ENCODE assay signal across 25 cellular contexts in the genomic region with DNA sequence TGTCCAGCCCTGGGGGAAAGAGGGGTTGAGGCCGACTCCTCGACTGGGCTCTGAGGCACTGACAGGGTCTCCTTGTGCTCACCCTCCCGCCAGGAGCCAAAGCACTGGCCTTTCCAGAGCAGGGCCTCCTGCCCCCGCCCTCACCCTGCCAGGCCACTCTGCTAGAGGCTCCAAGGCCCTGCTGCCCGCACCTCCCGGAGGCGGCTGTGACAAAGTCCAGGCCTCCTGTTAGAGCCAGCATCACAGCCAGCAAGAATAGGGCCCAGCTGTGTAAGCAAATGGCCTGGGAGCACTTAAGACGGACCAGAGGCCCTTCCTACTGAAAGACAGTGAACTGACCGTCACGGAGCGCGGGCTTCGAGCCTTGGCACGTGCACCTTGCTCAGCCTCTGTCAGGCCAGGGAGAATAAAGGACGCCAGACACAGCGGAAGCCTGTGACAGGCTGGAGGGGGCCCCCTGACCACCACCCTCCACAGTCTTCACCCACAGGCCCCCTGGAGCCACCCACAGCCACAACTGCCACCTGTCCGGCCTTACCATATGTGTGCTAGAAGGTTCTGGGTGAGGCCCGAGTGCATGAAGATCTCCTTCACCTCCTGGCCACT. TPM values are rescaled to one million over a fixed set of nuclear protein-coding genes. Genes with fewer than 3 reads are reported as not detected.
A peak's percentile ranks its signal among the peaks of the same experiment; 100 is the strongest.
DNase-seq lines count a peak whose midpoint lies in the region; ATAC-seq and TF ChIP-seq lines count a peak whose summit lies in the region.
"Had no signal": no experiment of that assay in that cellular context is flagged by ENCODE, and none has a peak within 500 bp of the region (broad histone marks: within the 10 kb centered on the region; RNA-seq: fewer than 3 reads in every experiment).

No MANE protein-coding gene starts in this region.

- H3K27me3 ChIP-seq in HUES6 (ENCODE audit: control insufficient read depth, insufficient read depth, low read length) (no peaks in the 10 kb centered on the region), psoas muscle (ENCODE audit: insufficient read depth in 3 of 3, low read length in 2 of 3) (no peaks in the 10 kb centered on the region)
- no peaks in the 10 kb centered on the region for H3K27me3 ChIP-seq in CD8-positive, alpha-beta memory T cell (ENCODE audit: insufficient read depth, low read length, poor library complexity, severe bottlenecking)
- H3K27me3 ChIP-seq: ascending aorta, dorsolateral prefrontal cortex, ovary, testis had no signal

- peaks cover 65% of the 10 kb centered on the region for H3K36me3 ChIP-seq in HUES6 (ENCODE audit: control insufficient read depth, insufficient read depth, low read length)
- H3K36me3 ChIP-seq in psoas muscle (ENCODE audit: insufficient read depth in 1 of 2, low read depth in 1 of 2): peaks cover 0 to 88% of the 10 kb centered on the region in 2 donors
- H3K36me3 ChIP-seq in CD8-positive, alpha-beta memory T cell (ENCODE audit: insufficient read depth, low read length): peaks cover 17% of the 10 kb centered on the region
- H3K36me3 ChIP-seq: ovary had no signal

- no peaks in the 10 kb centered on the region for H3K9me3 Mint-ChIP-seq in CD8-positive, alpha-beta memory T cell
- H3K9me3 Mint-ChIP-seq: activated naive CD4-positive, alpha-beta T cell treated with anti-CD3 and anti-CD28 coated beads, Interleukin-2, amount 50 U/mL, for 24 hours; stimulated activated effector memory CD8-positive, alpha-beta T cell treated with anti-CD3 and anti-CD28 coated beads, Interleukin-12 subunit alpha, Interleukin-12 subunit beta, amount 100 ng/mL, for 72 hours had no signal

- H3K27me3 Mint-ChIP-seq in CD8-positive, alpha-beta memory T cell: peaks cover 0 to 3% of the 10 kb centered on the region in 2 donors
- H3K27me3 Mint-ChIP-seq: activated CD8-positive, alpha-beta memory T cell treated with anti-CD3 and anti-CD28 coated beads, Interleukin-2, amount 10 ng/mL, durations not matched to agents 7 days and 5 days; activated naive CD4-positive, alpha-beta T cell treated with anti-CD3 and anti-CD28 coated beads, Interleukin-2, amount 50 U/mL, for 24 hours had no signal

- POLR2A ChIA-PET in CD8-positive, alpha-beta memory T cell (lab: Charles Lee): no interaction called here

- peak overlapping the region; percentile 51 for H3K9ac ChIP-seq in HUES6 (ENCODE audit: low read length)
- H3K9ac ChIP-seq: KMS-11 had no signal

- peaks cover 0 to 9% (median 8%) of the 10 kb centered on the region in 3 donors for H3K4me1 Mint-ChIP-seq in CD8-positive, alpha-beta memory T cell

- H3K4me1 ChIP-seq in HUES6 (ENCODE audit: control insufficient read depth, insufficient read depth, low read length) (peaks cover 36% of the 10 kb centered on the region), psoas muscle (no peaks in the 10 kb centered on the region)
- H3K4me1 ChIP-seq in CD8-positive, alpha-beta memory T cell (ENCODE audit: insufficient read depth, low read length): peaks cover 7% of the 10 kb centered on the region
- H3K4me1 ChIP-seq: ascending aorta, HAP-1 had no signal

- no peak for ATAC-seq in psoas muscle
- no peak for ATAC-seq in HG02870 (IDR thresholded peaks at IDR 0.05; ENCODE audit: unreplicated experiment)
- ATAC-seq: activated CD8-positive, alpha-beta memory T cell treated with anti-CD3 and anti-CD28 coated beads, Interleukin-2, amount 10 ng/mL, durations not matched to agents 7 days and 5 days; stimulated activated effector memory CD8-positive, alpha-beta T cell treated with anti-CD3 and anti-CD28 coated beads, Interleukin-12 subunit alpha, Interleukin-12 subunit beta, amount 100 ng/mL, for 72 hours had no signal

- intact Hi-C loops in psoas muscle (cut with DNase I): no loop called here

- H3K4me3 Mint-ChIP-seq in CD8-positive, alpha-beta memory T cell: no peak overlapping the region
- H3K4me3 Mint-ChIP-seq: activated CD8-positive, alpha-beta memory T cell treated with anti-CD3 and anti-CD28 coated beads, Interleukin-2, amount 10 ng/mL, durations not matched to agents 7 days and 5 days; activated naive CD4-positive, alpha-beta T cell treated with anti-CD3 and anti-CD28 coated beads, Interleukin-2, amount 50 U/mL, for 24 hours; stimulated activated effector memory CD8-positive, alpha-beta T cell treated with anti-CD3 and anti-CD28 coated beads, Interleukin-12 subunit alpha, Interleukin-12 subunit beta, amount 100 ng/mL, for 72 hours had no signal

- H3K9me3 ChIP-seq in HUES6 (ENCODE audit: control insufficient read depth, insufficient read depth, low read depth, low read length) (no peaks in the 10 kb centered on the region), psoas muscle (no peaks in the 10 kb centered on the region)
- H3K9me3 ChIP-seq in CD8-positive, alpha-beta memory T cell (ENCODE audit: low read length): no peaks in the 10 kb centered on the region
- H3K9me3 ChIP-seq: ascending aorta, HAP-1, ovary, testis had no signal

- H3K4me3 ChIP-seq in HUES6 (ENCODE audit: low read depth, low read length) (no peak overlapping the region), psoas muscle (no peak overlapping the region)
- H3K4me3 ChIP-seq in CD8-positive, alpha-beta memory T cell (ENCODE audit: low read length): no peak overlapping the region
- H3K4me3 ChIP-seq: ascending aorta, dorsolateral prefrontal cortex, HAP-1, lung, ovary, testis had no signal

- WGBS in psoas muscle, 3 donors: 81 to 86% (median 83%) methylated on average over 18 of the region's 18 CpGs

- TF ChIP-seq CTCF in psoas muscle (IDR thresholded peaks at IDR 0.05): no peak

- CTCF ChIA-PET in CD8-positive, alpha-beta memory T cell (lab: Charles Lee): no interaction called here

- H3K36me3 Mint-ChIP-seq in CD8-positive, alpha-beta memory T cell: peaks cover 3 to 93% (median 5%) of the 10 kb centered on the region in 3 donors

- no peak for DNase-seq in epithelial cell of prostate (ENCODE audit: low read depth, low spot score)
- DNase-seq in islet precursor cell: peak; percentile 95
- DNase-seq in psoas muscle: no peak
- no peak for DNase-seq in GM19240 (ENCODE audit: insufficient read length, low spot score)
- DNase-seq in CD8-positive, alpha-beta memory T cell: no peak
- DNase-seq in 8988T: no peak
- DNase-seq: activated CD8-positive, alpha-beta memory T cell treated with anti-CD3 and anti-CD28 coated beads, Interleukin-2, amount 10 ng/mL, durations not matched to agents 7 days and 5 days; dorsolateral prefrontal cortex; EL; hypothalamus; NCI-H187; NCI-H345; NCI-H82; ovary; stimulated activated CD4-positive, alpha-beta T cell treated with anti-CD3 and anti-CD28 coated beads, Interleukin-1b, Interleukin-23, amount 100 ng/mL, for 48 hours; testis had no signal

- H3K27ac Mint-ChIP-seq in CD8-positive, alpha-beta memory T cell: no peak overlapping the region
- H3K27ac Mint-ChIP-seq: activated CD8-positive, alpha-beta memory T cell treated with anti-CD3 and anti-CD28 coated beads, Interleukin-2, amount 10 ng/mL, durations not matched to agents 7 days and 5 days; activated naive CD4-positive, alpha-beta T cell treated with anti-CD3 and anti-CD28 coated beads, Interleukin-2, amount 50 U/mL, for 24 hours had no signal

- H3K27ac ChIP-seq in HUES6 (ENCODE audit: low read depth, low read length): peak overlapping the region; percentile 65; the same call in 1 of the 2 replicates
- peak overlapping the region; percentile 20 for H3K27ac ChIP-seq in epithelial cell of prostate
- peak overlapping the region; percentile 42 for H3K27ac ChIP-seq in psoas muscle
- no peak overlapping the region for H3K27ac ChIP-seq in CD8-positive, alpha-beta memory T cell (ENCODE audit: low read depth, low read length)
- H3K27ac ChIP-seq: ascending aorta, C4-2B, KMS-11, ovary, testis had no signal

RNA-seq across cellular contexts. Expression of a gene that starts 50.9 kb away (rescaled TPM):
- 100 to 1,000 TPM in 2 of 4 donors, 10 to 100 TPM in 2; 49.1 to 125 (median 86.1) TPM for total RNA-seq in psoas muscle
- 10 to 100 TPM; 60.7 to 80.2 (median 65.4) TPM for polyA plus RNA-seq in psoas muscle
- total RNA-seq in CD8-positive, alpha-beta memory T cell: 10 to 100 TPM; 31.7 to 34.7 TPM
- 12.1 TPM for polyA plus RNA-seq in CD8-positive, alpha-beta memory T cell
